In the genomic region with DNA sequence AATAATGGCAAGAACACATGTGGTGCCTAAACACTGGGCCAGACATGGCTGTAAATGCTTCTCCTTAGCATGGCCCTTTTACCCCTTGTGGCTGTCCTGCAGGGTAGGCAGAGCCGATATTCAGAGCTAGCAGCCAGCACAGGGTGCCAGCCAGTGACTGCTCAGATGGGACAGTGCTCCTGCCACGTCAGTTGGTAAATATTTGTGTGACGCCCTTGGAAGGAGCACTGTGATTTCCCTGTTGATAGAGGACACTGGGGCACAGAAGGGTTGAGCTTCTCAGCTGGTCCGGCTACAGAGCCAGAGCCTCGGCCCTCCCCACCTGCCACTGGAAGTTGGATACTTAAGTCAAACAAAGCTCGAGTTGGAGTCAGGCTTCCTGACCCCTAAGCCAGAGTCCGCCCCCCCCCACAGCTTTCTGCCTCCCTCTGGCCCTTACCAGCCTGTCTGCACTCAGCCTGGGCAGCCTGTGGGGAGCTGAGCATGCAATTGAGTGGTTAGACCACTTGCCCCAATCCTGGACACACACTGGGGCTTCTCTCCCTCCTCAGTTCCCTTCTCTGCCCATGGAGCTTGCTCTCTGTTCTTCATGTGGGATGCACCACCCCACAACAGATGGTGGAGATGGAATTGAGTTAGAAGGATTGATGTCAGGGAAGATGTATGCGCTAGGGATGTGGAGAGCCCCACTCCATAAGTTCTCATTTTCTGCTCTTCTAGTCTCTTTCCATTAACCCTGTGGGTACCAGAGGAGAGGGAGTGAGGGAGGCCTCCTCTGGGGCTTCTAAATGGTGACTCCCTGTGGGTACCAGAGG, we compare ENCODE assay signal across 21 cellular contexts.
DNase-seq lines count a peak whose midpoint lies in the region; ATAC-seq, FAIRE-seq and TF ChIP-seq lines count a peak whose summit lies in the region.
"Had no signal": no experiment of that assay in that cellular context is flagged by ENCODE, and none has a peak within 500 bp of the region (broad histone marks: within the 10 kb centered on the region; RNA-seq: fewer than 3 reads in every experiment).

No MANE protein-coding gene starts in this region.

- H3K79me2 ChIP-seq in SK-N-SH (ENCODE audit: insufficient read depth) (no peaks in the 10 kb centered on the region), H1 (ENCODE audit: control insufficient read depth in 1 of 2, insufficient read depth in 2 of 2, low read length in 2 of 2) (no peaks in the 10 kb centered on the region), smooth muscle cell (ENCODE audit: low read depth) (no peaks in the 10 kb centered on the region)

- H4K91ac ChIP-seq in H1 (replicated peaks; ENCODE audit: insufficient read length, low read length) = no peak overlapping the region

- H4K5ac ChIP-seq in H1 (ENCODE audit: insufficient read length, low read depth, low read length) = no peak overlapping the region

- POLR2A ChIA-PET in SK-N-SH (lab: Yijun Ruan, JAX) (interaction anchor here (0.9 kb wide), 1 partner anchor 9 kb away, joined by 3 read pairs; no protein-coding TSS in a partner anchor), H1 (lab: Charles Lee; ENCODE audit: partially characterized antibody) (no interaction called here)

- ATAC-seq in SK-N-SH treated with all-trans-retinoic acid at 6 μM for 48 hours = peak; percentile 17; the same call in 1 of the 3 replicates
- ATAC-seq in aorta (ENCODE audit: low FRiP score) = peak; percentile 19
- ATAC-seq in GM18498 (IDR thresholded peaks at IDR 0.05; ENCODE audit: unreplicated experiment) = no peak
- ATAC-seq: stimulated activated memory B cell treated with anti-CD40 and anti-IgM and Interleukin-4, amounts not matched to agents 10 μg/mL and 1 μg/mL and 100 μg/mL, for 72 hours had no signal

- H3K27me3 ChIP-seq in SK-N-SH (ENCODE audit: insufficient read depth) (no peaks in the 10 kb centered on the region), H1 (replicated peaks in 1 of 4; ENCODE audit: control insufficient read depth in 3 of 4, extremely low read depth in 1 of 4, insufficient read depth in 3 of 4, low read length in 3 of 4) (no peaks in the 10 kb centered on the region; a peak in 1 of 7 replicates), aorta (ENCODE audit: control insufficient read depth in 1 of 2, insufficient read depth in 2 of 2, low read length in 1 of 2) (no peaks in the 10 kb centered on the region), ovary (no peaks in the 10 kb centered on the region), smooth muscle cell (ENCODE audit: low read depth) (no peaks in the 10 kb centered on the region)
- H3K27me3 ChIP-seq: breast epithelium, tibial artery had no signal

- no peak overlapping the region for H3K9ac ChIP-seq in SK-N-SH
- H3K9ac ChIP-seq in H1 (replicated peaks in 1 of 4; ENCODE audit: extremely low read depth in 1 of 4, low read depth in 3 of 4, low read length in 3 of 4) = no peak overlapping the region
- no peak overlapping the region for H3K9ac ChIP-seq in smooth muscle cell (ENCODE audit: low read depth)

- no peak overlapping the region for H2BK5ac ChIP-seq in H1 (ENCODE audit: low read depth, low read length)

- H3K9me3 ChIP-seq in SK-N-SH (no peaks in the 10 kb centered on the region), H1 (ENCODE audit: insufficient read depth in 2 of 2, low read depth in 1 of 2, low read length in 1 of 2) (no peaks in the 10 kb centered on the region), aorta (ENCODE audit: control insufficient read depth, low read length) (no peaks in the 10 kb centered on the region), ovary (no peaks in the 10 kb centered on the region), smooth muscle cell (replicated peaks; ENCODE audit: low read depth) (no peaks in the 10 kb centered on the region)
- H3K9me3 ChIP-seq: breast epithelium, tibial artery had no signal

- H3K18ac ChIP-seq in H1 (ENCODE audit: extremely low read depth, low read length) = no peak overlapping the region

- no peak for FAIRE-seq in H1 (lab: Jason Lieb, UNC)

- no peaks in the 10 kb centered on the region for H3F3A ChIP-seq in SK-N-SH (replicated peaks; ENCODE audit: insufficient read depth)
- H3F3A ChIP-seq in smooth muscle cell (ENCODE audit: low read depth) = no peaks in the 10 kb centered on the region

- no peak overlapping the region for H3K4ac ChIP-seq in H1 (replicated peaks; ENCODE audit: insufficient read length, low read depth, low read length)

- H2AFZ ChIP-seq in SK-N-SH (ENCODE audit: low read depth) = no peak overlapping the region
- H2AFZ ChIP-seq in H1 (ENCODE audit: low read length) = no peak overlapping the region
- no peak overlapping the region for H2AFZ ChIP-seq in smooth muscle cell (ENCODE audit: low read depth)

- no peak overlapping the region for H2BK15ac ChIP-seq in H1 (ENCODE audit: low read length)

- no peak overlapping the region for H4K8ac ChIP-seq in H1 (ENCODE audit: extremely low read depth, insufficient read depth, low read length)

- H4K20me1 ChIP-seq in SK-N-SH (ENCODE audit: insufficient read depth) = no peaks in the 10 kb centered on the region
- no peaks in the 10 kb centered on the region for H4K20me1 ChIP-seq in H1 (replicated peaks in 1 of 2; ENCODE audit: control insufficient read depth in 1 of 2, insufficient read depth in 2 of 2, low read length in 2 of 2)
- no peaks in the 10 kb centered on the region for H4K20me1 ChIP-seq in smooth muscle cell (ENCODE audit: low read depth)

- no peak overlapping the region for H3K14ac ChIP-seq in H1 (ENCODE audit: insufficient read length)

- no peaks in the 10 kb centered on the region for H3K9me2 ChIP-seq in SK-N-SH

- H3K23me2 ChIP-seq in H1 (ENCODE audit: low read depth, low read length) = no peaks in the 10 kb centered on the region

- H3K27ac ChIP-seq in SK-N-SH (ENCODE audit: low read depth in 2 of 2, low read length in 1 of 2) = no peak overlapping the region
- no peak overlapping the region for H3K27ac ChIP-seq in H1 (ENCODE audit: low read depth, low read length)
- no peak overlapping the region for H3K27ac ChIP-seq in aorta (ENCODE audit: low read depth in 1 of 2, low read length in 2 of 2)
- no peak overlapping the region for H3K27ac ChIP-seq in ovary
- no peak overlapping the region for H3K27ac ChIP-seq in smooth muscle cell (ENCODE audit: low read depth)
- H3K27ac ChIP-seq: tibial artery had no signal

- no peak overlapping the region for H3K4me2 ChIP-seq in SK-N-SH
- no peak overlapping the region for H3K4me2 ChIP-seq in H1 (ENCODE audit: insufficient read depth in 1 of 2, low read depth in 2 of 2, low read length in 2 of 2)
- no peak overlapping the region for H3K4me2 ChIP-seq in smooth muscle cell

- CTCF ChIA-PET in SK-N-SH (lab: Yijun Ruan, JAX) (interaction anchor here (2.4 kb wide), 1 partner anchor 280 kb away, joined by 8 read pairs; no protein-coding TSS in a partner anchor), H1 (lab: Charles Lee; ENCODE audit: partially characterized antibody) (interaction anchor here (0.7 to 3.9 kb wide), 10 partner anchors 9 to 280 kb away, joined by 3 to 14 read pairs (median 6); no protein-coding TSS in a partner anchor)

- no peak for DNase-seq in SK-N-SH
- DNase-seq in H1 (ENCODE audit: low read depth in 1 of 2, low spot score in 2 of 2) = no peak
- peak; percentile 79 for DNase-seq in mesenteric fat pad (ENCODE audit: low spot score)
- peak in 1 of 2 donors; percentile 24 for DNase-seq in aorta
- no peak for DNase-seq in ovary
- no peak for DNase-seq in smooth muscle cell (lab: John Stamatoyannopoulos, UW; ENCODE audit: unreplicated experiment)
- DNase-seq: activated CD8-positive, alpha-beta memory T cell treated with anti-CD3 and anti-CD28 coated beads for 24 hours; activated naive CD8-positive, alpha-beta T cell treated with anti-CD3 and anti-CD28 coated beads, Interleukin-2, amount 10 ng/mL, durations not matched to agents 7 days and 5 days; CD4-positive, CD25-positive, alpha-beta regulatory T cell; HCEC 1CT; mammary epithelial cell; MV-4-11; NCI-H1930; NCI-H510A treated with DMSO at 0.1 percent for 48 hours; SHP77 treated with DMSO at 0.1 percent for 48 hours; stimulated activated CD4-positive, alpha-beta T cell treated with anti-CD3 and anti-CD28 coated beads, Interleukin-15, amount 100 ng/mL, for 24 hours; tibial artery had no signal

- TF ChIP-seq EP300 in SK-N-SH (IDR thresholded peaks at IDR 0.05; ENCODE audit: borderline replicate concordance in 1 of 2, low read depth in 1 of 2, low read length in 1 of 2) (no peak), H1 (IDR thresholded peaks at IDR 0.05; ENCODE audit: borderline replicate concordance in 1 of 2, low read depth in 2 of 2, low read length in 2 of 2) (no peak), ovary (IDR thresholded peaks at IDR 0.05) (no peak)

- intact Hi-C loops in aorta (cut with DNase I) (no loop called here), ovary (cut with DNase I) (loop anchor here in 1 of 4 donors (5.0 kb wide), 1 partner anchor 52 kb away; no protein-coding TSS in a partner anchor)

- H2AK5ac ChIP-seq in H1 (ENCODE audit: low read depth, low read length) = peak overlapping the region; percentile 9; the same call in 1 of the 2 replicates

- no peaks in the 10 kb centered on the region for H3K79me1 ChIP-seq in H1 (ENCODE audit: low read depth, low read length)

- WGBS in SK-N-SH (ENCODE audit: low lambda C conversion rate) = 64% methylated on average over 7 of the region's 8 CpGs
- WGBS in H1 (ENCODE audit: extremely low coverage in 1 of 2, insufficient coverage in 1 of 2, insufficient read length in 1 of 2, insufficient replicate concordance in 2 of 2, low coverage in 1 of 2, low lambda C conversion rate in 2 of 2, missing lambda C conversion rate in 1 of 2), 2 experiments = 87% methylated on average over 8 of the region's 8 CpGs; no CpG with 5 or more reads in 1 of the 2 experiments
- WGBS in aorta, 2 donors = 45 to 48% methylated on average over 8 of the region's 8 CpGs
- 75 to 82% (median 80%) methylated on average over 7 to 8 of the region's 8 CpGs for WGBS in ovary, 3 donors
- 78% methylated on average over 8 of the region's 8 CpGs for WGBS in smooth muscle cell (ENCODE audit: low lambda C conversion rate)

- no peak overlapping the region for H2BK20ac ChIP-seq in H1 (ENCODE audit: low read length)

- no peak for TF ChIP-seq POLR2A in H1 (IDR thresholded peaks at IDR 0.05; ENCODE audit: control extremely low read depth in 1 of 2, low read depth in 2 of 2, low read length in 2 of 2)
- no peak for TF ChIP-seq POLR2A in ovary (IDR thresholded peaks at IDR 0.05)

- no peak overlapping the region for H2BK12ac ChIP-seq in H1 (ENCODE audit: low read depth, low read length)

- H3K4me1 ChIP-seq in SK-N-SH (ENCODE audit: control insufficient read depth in 1 of 2, insufficient read depth in 2 of 2, low read depth in 1 of 2, low read length in 1 of 2) = no peaks in the 10 kb centered on the region; a peak in 1 of 4 replicates
- peaks cover 0 to 3% (median 0%) of the 10 kb centered on the region in 4 experiments; a peak in 1 of 7 replicates for H3K4me1 ChIP-seq in H1 (replicated peaks in 1 of 4; ENCODE audit: control insufficient read depth in 3 of 4, insufficient read depth in 4 of 4, low read length in 3 of 4)
- H3K4me1 ChIP-seq in aorta (ENCODE audit: control insufficient read depth in 1 of 2, insufficient read depth in 2 of 2, low read length in 2 of 2) = no peaks in the 10 kb centered on the region
- no peaks in the 10 kb centered on the region for H3K4me1 ChIP-seq in ovary (ENCODE audit: insufficient read depth)
- no peaks in the 10 kb centered on the region for H3K4me1 ChIP-seq in smooth muscle cell (ENCODE audit: low read depth)
- H3K4me1 ChIP-seq: breast epithelium, tibial artery had no signal

- H3K4me3 ChIP-seq in SK-N-SH (ENCODE audit: low read depth in 2 of 2, low read length in 1 of 2) (no peak overlapping the region), H1 (ENCODE audit: extremely low read depth in 1 of 4, insufficient read depth in 2 of 4, low read depth in 3 of 4, low read length in 4 of 4) (no peak overlapping the region), aorta (ENCODE audit: low read length in 2 of 2) (no peak overlapping the region), ovary (no peak overlapping the region), smooth muscle cell (no peak overlapping the region)
- H3K4me3 ChIP-seq: breast epithelium, tibial artery had no signal

- TF ChIP-seq RAD21 in SK-N-SH (IDR thresholded peaks at IDR 0.05; ENCODE audit: low read length) = no peak
- TF ChIP-seq RAD21 in H1 (IDR thresholded peaks at IDR 0.05 in 1 of 2, conservative IDR thresholded peaks at IDR 0.05 in 1 of 2; ENCODE audit: low read depth in 2 of 2, low read length in 2 of 2) = no peak

- H3K56ac ChIP-seq in H1 (replicated peaks; ENCODE audit: insufficient read length, low read depth, low read length) = no peak overlapping the region

- no peak overlapping the region for H2BK120ac ChIP-seq in H1 (replicated peaks; ENCODE audit: low read depth, low read length)

- no peaks in the 10 kb centered on the region for H3K36me3 ChIP-seq in SK-N-SH (replicated peaks in 1 of 2; ENCODE audit: control insufficient read depth in 1 of 2, insufficient read depth in 2 of 2, low read length in 1 of 2)
- H3K36me3 ChIP-seq in H1 (ENCODE audit: control insufficient read depth in 2 of 4, insufficient read depth in 4 of 4, low read length in 3 of 4) = no peaks in the 10 kb centered on the region
- peaks cover 0 to 2% of the 10 kb centered on the region in 2 donors for H3K36me3 ChIP-seq in aorta (ENCODE audit: control insufficient read depth in 1 of 2, insufficient read depth in 2 of 2, low read length in 1 of 2)
- H3K36me3 ChIP-seq in ovary = no peaks in the 10 kb centered on the region
- no peaks in the 10 kb centered on the region for H3K36me3 ChIP-seq in smooth muscle cell (ENCODE audit: low read depth)
- H3K36me3 ChIP-seq: breast epithelium, tibial artery had no signal

- no peak overlapping the region for H3K23ac ChIP-seq in H1 (ENCODE audit: insufficient read length)

- no peak for TF ChIP-seq CTCF in SK-N-SH (IDR thresholded peaks at IDR 0.05)
- TF ChIP-seq CTCF in H1 (IDR thresholded peaks at IDR 0.05; ENCODE audit: control extremely low read depth in 1 of 3, insufficient read depth in 1 of 3, low read depth in 1 of 3, low read length in 3 of 3) = no peak
- TF ChIP-seq CTCF in ovary (IDR thresholded peaks at IDR 0.05) = no peak
- TF ChIP-seq CTCF in smooth muscle cell (IDR thresholded peaks at IDR 0.05; ENCODE audit: borderline replicate concordance, insufficient read depth, poor library complexity, severe bottlenecking) = no peak
